Comparison of ENCODE assay signal across 8 cellular contexts in the genomic region with DNA sequence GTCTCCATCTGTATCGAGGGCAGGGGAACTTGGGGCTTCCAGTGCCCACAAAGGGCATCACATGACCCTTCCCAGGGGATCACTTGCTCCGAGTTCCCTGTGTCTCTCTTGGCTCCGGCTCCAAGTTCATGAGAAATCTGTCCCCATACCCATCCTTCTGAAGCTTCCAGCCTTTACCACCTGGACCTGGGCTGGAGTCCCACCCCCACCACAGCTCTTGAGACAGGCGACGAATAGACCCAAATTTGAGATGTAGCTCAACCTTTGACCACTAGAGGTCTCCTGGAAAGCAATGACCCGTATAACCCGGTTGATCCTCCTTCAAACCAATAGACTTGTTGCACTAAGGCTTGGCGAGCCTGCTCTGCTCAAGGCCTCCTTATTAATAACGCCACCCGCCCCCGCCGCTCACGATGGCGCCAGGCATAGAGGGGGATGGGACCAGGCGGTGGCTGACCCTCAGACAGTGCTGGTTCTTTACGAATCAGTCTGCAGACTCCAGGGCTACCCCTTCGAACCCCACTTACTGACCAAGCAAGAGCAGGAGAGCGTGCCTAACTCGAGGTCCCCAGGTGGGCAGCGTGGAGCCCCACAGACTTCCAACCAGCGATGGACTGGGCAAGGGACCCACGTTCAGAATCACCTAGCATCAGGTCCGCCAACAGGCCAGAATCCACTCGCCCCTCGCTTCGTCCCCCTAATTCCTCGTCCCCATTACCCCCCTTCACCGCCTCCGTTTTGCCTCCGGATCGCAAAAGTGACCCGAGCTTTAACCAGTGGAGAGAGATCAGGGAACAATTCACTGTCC. TPM values are rescaled to one million over a fixed set of nuclear protein-coding genes. Genes with fewer than 3 reads are reported as not detected.
DNase-seq lines count a peak whose midpoint lies in the region; ATAC-seq, FAIRE-seq and TF ChIP-seq lines count a peak whose summit lies in the region.

No MANE protein-coding gene starts in this region.

- H4K20me1 ChIP-seq in HepG2 (ENCODE audit: insufficient read depth, low read length), result no peaks in the 10 kb centered on the region

- no peaks in the 10 kb centered on the region for H3K36me3 ChIP-seq in HAP-1 (replicated peaks)
- no peaks in the 10 kb centered on the region for H3K36me3 ChIP-seq in HepG2 (replicated peaks in 1 of 2; ENCODE audit: control insufficient read depth in 1 of 2, insufficient read depth in 2 of 2, low read length in 2 of 2)

- H3K9ac ChIP-seq in HepG2 (ENCODE audit: insufficient read depth, low read depth, low read length), result no peak overlapping the region

- no peaks in the 10 kb centered on the region for H3K27me3 Mint-ChIP-seq in activated B cell treated with CpG ODN at 0.5 μM for 24 hours
- H3K27me3 Mint-ChIP-seq in dendritic cell treated with granulocyte-macrophage colony-stimulating factor and Interleukin-4, amounts not matched to agents 40 ng/mL and 50 ng/mL, for 4 days, result no peaks in the 10 kb centered on the region

- no peaks in the 10 kb centered on the region for H3K9me3 Mint-ChIP-seq in activated B cell treated with CpG ODN at 0.5 μM for 24 hours
- H3K9me3 Mint-ChIP-seq in dendritic cell treated with granulocyte-macrophage colony-stimulating factor and Interleukin-4, amounts not matched to agents 40 ng/mL and 50 ng/mL, for 4 days, result no peaks in the 10 kb centered on the region

- peak overlapping the region; percentile 43 for H3K4me2 ChIP-seq in HepG2 (ENCODE audit: low read depth, low read length)

- no peak overlapping the region for H2AFZ ChIP-seq in HepG2 (ENCODE audit: low read length)

- no peaks in the 10 kb centered on the region for H3K27me3 ChIP-seq in HAP-1 (ENCODE audit: low read depth)
- H3K27me3 ChIP-seq in HepG2 (ENCODE audit: control insufficient read depth in 1 of 2, insufficient read depth in 2 of 2, low read length in 2 of 2), result no peaks in the 10 kb centered on the region; a peak in 1 of 5 replicates

- TF ChIP-seq POLR2A in HepG2 (IDR thresholded peaks at IDR 0.05; ENCODE audit: insufficient read depth in 1 of 2, low read depth in 2 of 2, low read length in 2 of 2), result no peak

- ATAC-seq in activated B cell treated with CpG ODN at 0.5 μM for 24 hours (ENCODE audit: low read depth) (peak; percentile 71), HepG2 (peak; percentile 92)

- WGBS in HepG2 (ENCODE audit: low lambda C conversion rate), result 71% methylated on average over 23 of the region's 32 CpGs

- in situ Hi-C loops in HAP-1 (cut with MboI; ENCODE audit: low sequenced_read_pairs), result no loop called here
- in situ Hi-C loops in HepG2 (cut with HindIII; ENCODE audit: extremely low pct_ligation_motif_present, low pct_unique_long_range_greater_than_20kb), result no loop called here

- peak overlapping the region; percentile 97 for H3K4me3 Mint-ChIP-seq in activated B cell treated with CpG ODN at 0.5 μM for 24 hours
- peak overlapping the region; percentile 66 for H3K4me3 Mint-ChIP-seq in dendritic cell treated with granulocyte-macrophage colony-stimulating factor and Interleukin-4, amounts not matched to agents 40 ng/mL and 50 ng/mL, for 4 days

- peak; percentile 59; the same call in 1 of the 2 replicates for TF ChIP-seq RAD21 in HepG2 (CRISPR knock-in tag; IDR thresholded peaks at IDR 0.05)

- intact Hi-C loops in activated B cell treated with CpG ODN at 0.5 μM for 24 hours (cut with micrococcal nuclease), result loop anchor here (1.0 to 5.0 kb wide), 4 partner anchors 141 to 525 kb away; no protein-coding TSS in a partner anchor
- intact Hi-C loops in dendritic cell treated with granulocyte-macrophage colony-stimulating factor and Interleukin-4, amounts not matched to agents 40 ng/mL and 50 ng/mL, for 4 days (cut with micrococcal nuclease), result loop anchor here (2.0 to 5.0 kb wide), 2 partner anchors 348 to 1235 kb away; no protein-coding TSS in a partner anchor
- intact Hi-C loops in HepG2 (cut with micrococcal nuclease; ENCODE audit: unreplicated experiment), result loop anchor here (1.0 to 2.0 kb wide), 3 partner anchors 141 to 348 kb away; no protein-coding TSS in a partner anchor

- peaks cover 37% of the 10 kb centered on the region for H3K4me1 Mint-ChIP-seq in activated B cell treated with CpG ODN at 0.5 μM for 24 hours
- peaks cover 29% of the 10 kb centered on the region for H3K4me1 Mint-ChIP-seq in dendritic cell treated with granulocyte-macrophage colony-stimulating factor and Interleukin-4, amounts not matched to agents 40 ng/mL and 50 ng/mL, for 4 days (ENCODE audit: low read depth)

- POLR2A ChIA-PET in activated B cell treated with CpG ODN at 0.5 μM for 24 hours (lab: Charles Lee), result interaction anchor here (0.6 to 11.6 kb wide), 25 partner anchors 9 to 352 kb away, joined by 3 to 589 read pairs (median 4); no protein-coding TSS in a partner anchor
- POLR2A ChIA-PET in HepG2 (lab: Yijun Ruan, JAX), result interaction anchor here (0.6 to 0.9 kb wide), 4 partner anchors 67 to 287 kb away, joined by 3 to 6 read pairs (median 5); no protein-coding TSS in a partner anchor

- peaks cover 13% of the 10 kb centered on the region for H3K36me3 Mint-ChIP-seq in activated B cell treated with CpG ODN at 0.5 μM for 24 hours (ENCODE audit: low read depth)
- H3K36me3 Mint-ChIP-seq in dendritic cell treated with granulocyte-macrophage colony-stimulating factor and Interleukin-4, amounts not matched to agents 40 ng/mL and 50 ng/mL, for 4 days (ENCODE audit: low read depth), result peaks cover 10% of the 10 kb centered on the region

- CTCF ChIA-PET in activated B cell treated with CpG ODN at 0.5 μM for 24 hours (lab: Charles Lee) (interaction anchor here (0.6 to 11.3 kb wide), 18 partner anchors 9 to 526 kb away, joined by 3 to 101 read pairs (median 5); no protein-coding TSS in a partner anchor), HepG2 (lab: Yijun Ruan, JAX; ENCODE audit: low intra/inter-chr PET ratio, low total read pairs) (interaction anchor here (0.6 kb wide), 1 partner anchor 106 kb away, joined by 3 read pairs; no protein-coding TSS in a partner anchor)

- DNase-seq in NCI-H2171 treated with DMSO at 0.1 percent for 48 hours (lab: John Stamatoyannopoulos, UW) (peak; percentile 60), NCI-H2171 (lab: John Stamatoyannopoulos, UW) (no peak), HAP-1 (ENCODE audit: low spot score in 2 of 2) (peak; percentile 84 to 91), activated B cell treated with CpG ODN at 0.5 μM for 24 hours (peak; percentile 43), HepG2 (ENCODE audit: low spot score) (peak; percentile 74)
- peak; percentile 34 to 41 for DNase-seq in stimulated activated CD4-positive, alpha-beta T cell treated with anti-CD3 and anti-CD28 coated beads, Interleukin-4, amount 100 ng/mL, for 48 hours (ENCODE audit: low read depth in 2 of 2)

- H3K9me3 ChIP-seq in HAP-1, result no peaks in the 10 kb centered on the region
- no peaks in the 10 kb centered on the region for H3K9me3 ChIP-seq in HepG2 (ENCODE audit: low read length)

- H3K79me2 ChIP-seq in HepG2 (ENCODE audit: insufficient read depth, low read length), result peaks cover 6% of the 10 kb centered on the region

- TF ChIP-seq EP300 in HepG2 (IDR thresholded peaks at IDR 0.05; ENCODE audit: low read depth in 2 of 2, low read length in 2 of 2), result no peak
- no peak for TF ChIP-seq EP300 in HepG2 (CRISPR knock-in tag; IDR thresholded peaks at IDR 0.05; ENCODE audit: borderline replicate concordance)

- no TSS peak for BruUV-seq in HepG2 (replicated peaks; lab: Mats Ljungman, UMichigan)

- no peak overlapping the region for H3K27ac ChIP-seq in HepG2 (ENCODE audit: extremely low read length, insufficient read depth, low read length)

- FAIRE-seq in HepG2 (lab: Jason Lieb, UNC), result peak; percentile 62

- H3K27ac Mint-ChIP-seq in activated B cell treated with CpG ODN at 0.5 μM for 24 hours, result peak overlapping the region; percentile 98
- peak overlapping the region; percentile 72 for H3K27ac Mint-ChIP-seq in dendritic cell treated with granulocyte-macrophage colony-stimulating factor and Interleukin-4, amounts not matched to agents 40 ng/mL and 50 ng/mL, for 4 days

- peak overlapping the region; percentile 7 for H3K4me3 ChIP-seq in HAP-1
- no peak overlapping the region for H3K4me3 ChIP-seq in HepG2 (replicated peaks in 1 of 3; ENCODE audit: insufficient read depth in 1 of 3, low read depth in 2 of 3, low read length in 3 of 3)

- H3K4me1 ChIP-seq in HAP-1 (peaks cover 26% of the 10 kb centered on the region), HepG2 (ENCODE audit: insufficient read depth, low read length) (peaks cover 52% of the 10 kb centered on the region)

- TF ChIP-seq CTCF in LNCAP (IDR thresholded peaks at IDR 0.05), result peak; percentile 65
- no peak for TF ChIP-seq CTCF in activated B cell treated with CpG ODN at 0.5 μM for 24 hours (IDR thresholded peaks at IDR 0.05)
- TF ChIP-seq CTCF in HepG2 (CRISPR knock-in tag; IDR thresholded peaks at IDR 0.05), result peak; percentile 80

TF ChIP-seq in HepG2, 621 proteins besides CTCF, POLR2A, EP300 and RAD21 (continues in another document):
- TF ChIP-seq PHF8 (CRISPR knock-in tag; IDR thresholded peaks at IDR 0.05), result no peak
- no peak for TF ChIP-seq KDM5B (CRISPR knock-in tag; IDR thresholded peaks at IDR 0.05; ENCODE audit: borderline replicate concordance)
- no peak for TF ChIP-seq SOX6 (IDR thresholded peaks at IDR 0.05)
- TF ChIP-seq SOX6 (CRISPR knock-in tag; IDR thresholded peaks at IDR 0.05), result peak; percentile 30; the same call in 1 of the 2 replicates

RNA-seq across cellular contexts. Expression of a gene that starts 4.4 kb away (rescaled TPM):
- total RNA-seq in activated B cell treated with CpG ODN at 0.5 μM for 24 hours, result 67.4 and 76.8 TPM in 2 replicates
- total RNA-seq in HepG2 (2016; rRNA removed; fragmentation: Illumina TruSeq; extraction: Trizol), result 6.2 and 7.9 TPM in 2 replicates
- 0.51 and 1.4 TPM in 2 replicates for total RNA-seq in HepG2 (2016; cell fraction: cytosol; rRNA removed; fragmentation: Illumina TruSeq; extraction: Trizol; ENCODE audit: low read depth)
- total RNA-seq in HepG2 (2016; cell fraction: insoluble cytoplasmic fraction; rRNA removed; fragmentation: Illumina TruSeq; extraction: Trizol), result 6.4 and 7.4 TPM in 2 replicates
- 2.4 and 2.6 TPM in 2 replicates for total RNA-seq in HepG2 (2016; cell fraction: membrane; rRNA removed; fragmentation: Illumina TruSeq; extraction: Trizol)
- total RNA-seq in HepG2 (2016; cell fraction: nucleus; rRNA removed; fragmentation: Illumina TruSeq; extraction: Trizol), result 14.1 and 15.4 TPM in 2 replicates
- 14.5 and 21.1 TPM in 2 replicates for polyA plus RNA-seq in HepG2 (2011; rRNA removed)
- 10.9 and 13.9 TPM in 2 replicates for polyA plus RNA-seq in HepG2 (2011; cell fraction: cytosol; rRNA removed)
- polyA plus RNA-seq in HepG2 (2011; cell fraction: nucleus; rRNA removed), result 14.6 and 21.9 TPM in 2 replicates
- 14.5 and 16.7 TPM in 2 replicates for polyA plus RNA-seq in HepG2 (2012)
- polyA plus RNA-seq in HepG2 (2016; cell fraction: cytosol; fragmentation: Illumina TruSeq; extraction: Trizol; ENCODE audit: low read depth), result 0.14 and 0.15 TPM in 2 replicates
- polyA plus RNA-seq in HepG2 (2016; cell fraction: insoluble cytoplasmic fraction; fragmentation: Illumina TruSeq; extraction: Trizol; ENCODE audit: low read depth), result 4.7 and 5.3 TPM in 2 replicates
- polyA plus RNA-seq in HepG2 (2016; cell fraction: membrane; fragmentation: Illumina TruSeq; extraction: Trizol; ENCODE audit: low read depth), result 0.54 and 0.63 TPM in 2 replicates
- 6.4 and 7.2 TPM in 2 replicates for polyA plus RNA-seq in HepG2 (2016; cell fraction: nucleus; fragmentation: Illumina TruSeq; extraction: Trizol; ENCODE audit: insufficient read depth, low read depth)
- polyA minus RNA-seq in HepG2 (2011; rRNA and poly(A)+ RNA removed; ENCODE audit: low replicate concordance), result 50.5 and 55.3 TPM in 2 replicates
- polyA minus RNA-seq in HepG2 (2011; cell fraction: cytosol; rRNA and poly(A)+ RNA removed), result 30.8 and 33.9 TPM in 2 replicates
- 111 and 117 TPM in 2 replicates for polyA minus RNA-seq in HepG2 (2011; cell fraction: nucleus; rRNA and poly(A)+ RNA removed)
